ENCODE assay signal across 8 cellular contexts in genomic region chr6:11094411-11094851, GRCh38. TPM values are rescaled to one million over a fixed set of nuclear protein-coding genes. Genes with fewer than 3 reads are reported as not detected.
A peak's percentile ranks its signal among the peaks of the same experiment; 100 is the strongest.
DNase-seq lines count a peak whose midpoint lies in the region; ATAC-seq, FAIRE-seq and TF ChIP-seq lines count a peak whose summit lies in the region.

No MANE protein-coding gene starts in this region.

- H3K27me3 ChIP-seq in AG04450 (ENCODE audit: control insufficient read depth, insufficient read depth, low read length) (no peaks in the 10 kb centered on the region), esophagus squamous epithelium (no peaks in the 10 kb centered on the region), suprapubic skin (no peaks in the 10 kb centered on the region)

- H3K4me3 ChIP-seq in AG04450 (ENCODE audit: low read depth, low read length) (peak overlapping the region; percentile 99), esophagus squamous epithelium (peak overlapping the region; percentile 80 to 100 (median 92)), suprapubic skin (peak overlapping the region; percentile 97)

- intact Hi-C loops in activated CD8-positive, alpha-beta T cell treated with anti-CD3 and anti-CD28 coated beads for 36 hours (cut with micrococcal nuclease), result no loop called here
- intact Hi-C loops in esophagus squamous epithelium (cut with DNase I) (no loop called here), natural killer cell (cut with micrococcal nuclease) (loop anchor here (5.0 kb wide), 1 partner anchor 138 kb away; the partner anchor contains the start of gene NEDD9)

- H3K9me3 ChIP-seq in AG04450 (ENCODE audit: control insufficient read depth, insufficient read depth, low read length) (no peaks in the 10 kb centered on the region), esophagus squamous epithelium (no peaks in the 10 kb centered on the region), suprapubic skin (no peaks in the 10 kb centered on the region)

- H3K27me3 Mint-ChIP-seq in activated CD8-positive, alpha-beta T cell treated with anti-CD3 and anti-CD28 coated beads for 36 hours, result no peaks in the 10 kb centered on the region
- H3K27me3 Mint-ChIP-seq in natural killer cell (ENCODE audit: low read depth in 2 of 2), result no peaks in the 10 kb centered on the region

- TF ChIP-seq CTCF in AG04450 (IDR thresholded peaks at IDR 0.05; ENCODE audit: low read depth, low read length) (no peak), esophagus squamous epithelium (IDR thresholded peaks at IDR 0.05) (no peak), natural killer cell (IDR thresholded peaks at IDR 0.05) (no peak), suprapubic skin (IDR thresholded peaks at IDR 0.05) (no peak)
- TF ChIP-seq CTCF in activated CD8-positive, alpha-beta T cell treated with anti-CD3 and anti-CD28 coated beads for 36 hours (IDR thresholded peaks at IDR 0.05), result no peak

- peak; percentile 72 for FAIRE-seq in GM12891 (lab: Jason Lieb, UNC)

- H3K9me3 Mint-ChIP-seq in activated CD8-positive, alpha-beta T cell treated with anti-CD3 and anti-CD28 coated beads for 36 hours, result no peaks in the 10 kb centered on the region
- no peaks in the 10 kb centered on the region for H3K9me3 Mint-ChIP-seq in natural killer cell

- H3K36me3 ChIP-seq in esophagus squamous epithelium, result peaks cover 0 to 10% (median 0%) of the 10 kb centered on the region in 3 donors
- H3K36me3 ChIP-seq in suprapubic skin, result no peaks in the 10 kb centered on the region

- DNase-seq in AG04450 (ENCODE audit: low read depth, low spot score) (no peak), GM12891 (ENCODE audit: insufficient read length, low spot score) (peak; percentile 46), NCI-H1694 treated with DMSO at 0.1 percent for 48 hours (lab: John Stamatoyannopoulos, UW) (peak; percentile 34), esophagus squamous epithelium (lab: John Stamatoyannopoulos, UW) (no peak), natural killer cell (peak; percentile 37), suprapubic skin (ENCODE audit: low spot score in 2 of 2) (peak in 1 of 2 donors; percentile 70)
- DNase-seq in activated CD8-positive, alpha-beta T cell treated with anti-CD3 and anti-CD28 coated beads for 36 hours, result peak; percentile 71

- ATAC-seq in HG02798 (IDR thresholded peaks at IDR 0.05; ENCODE audit: poor library complexity, unreplicated experiment) (peak; percentile 39), natural killer cell (peak; percentile 14 to 28 (median 17))
- peak; percentile 28 for ATAC-seq in activated CD8-positive, alpha-beta T cell treated with anti-CD3 and anti-CD28 coated beads for 36 hours

- CTCF ChIA-PET in AG04450 (lab: Charles Lee), result interaction anchor here (0.5 to 2.8 kb wide), 9 partner anchors 12 to 402 kb away, joined by 3 to 28 read pairs (median 4); no protein-coding TSS in a partner anchor
- CTCF ChIA-PET in activated CD8-positive, alpha-beta T cell treated with anti-CD3 and anti-CD28 coated beads for 36 hours (lab: Charles Lee), result interaction anchor here (1.2 to 1.6 kb wide), 2 partner anchors 40 to 402 kb away, joined by 4 to 5 read pairs; no protein-coding TSS in a partner anchor

- 0 to 2% methylated on average over 8 to 9 of the region's 15 CpGs for WGBS in esophagus squamous epithelium, 2 donors
- 0% methylated on average over 12 of the region's 15 CpGs for WGBS in suprapubic skin

- peaks cover 25% of the 10 kb centered on the region for H3K4me1 Mint-ChIP-seq in activated CD8-positive, alpha-beta T cell treated with anti-CD3 and anti-CD28 coated beads for 36 hours (ENCODE audit: low read depth)
- H3K4me1 Mint-ChIP-seq in natural killer cell, result peaks cover 24 to 29% of the 10 kb centered on the region in 2 donors

- POLR2A ChIA-PET in AG04450 (lab: Yijun Ruan, JAX), result interaction anchor here (0.7 kb wide), 1 partner anchor 1982 kb away, joined by 4 read pairs; no protein-coding TSS in a partner anchor
- POLR2A ChIA-PET in activated CD8-positive, alpha-beta T cell treated with anti-CD3 and anti-CD28 coated beads for 36 hours (lab: Charles Lee), result no interaction called here

- H3K36me3 Mint-ChIP-seq in activated CD8-positive, alpha-beta T cell treated with anti-CD3 and anti-CD28 coated beads for 36 hours (ENCODE audit: low read depth), result peaks cover 7% of the 10 kb centered on the region
- H3K36me3 Mint-ChIP-seq in natural killer cell, result no peaks in the 10 kb centered on the region

- H3K27ac Mint-ChIP-seq in activated CD8-positive, alpha-beta T cell treated with anti-CD3 and anti-CD28 coated beads for 36 hours, result peak overlapping the region; percentile 95
- peak overlapping the region; percentile 94 to 96 for H3K27ac Mint-ChIP-seq in natural killer cell

- H3K27ac ChIP-seq in AG04450 (ENCODE audit: low read depth, low read length) (peak overlapping the region; percentile 75), esophagus squamous epithelium (peak overlapping the region; percentile 97 to 100 (median 99)), suprapubic skin (peak overlapping the region; percentile 98)

- TF ChIP-seq POLR2A in GM12891 (IDR thresholded peaks at IDR 0.05; ENCODE audit: low read depth, low read length), result peak; percentile 42; the same call in 1 of the 2 replicates
- no peak for TF ChIP-seq POLR2A in esophagus squamous epithelium (IDR thresholded peaks at IDR 0.05)
- TF ChIP-seq POLR2A in suprapubic skin (IDR thresholded peaks at IDR 0.05), result no peak

- H3K4me1 ChIP-seq in esophagus squamous epithelium (peaks cover 5 to 30% (median 15%) of the 10 kb centered on the region in 3 donors), suprapubic skin (peaks cover 29% of the 10 kb centered on the region)

- no peak for TF ChIP-seq EP300 in suprapubic skin (IDR thresholded peaks at IDR 0.05)

- H3K4me3 Mint-ChIP-seq in activated CD8-positive, alpha-beta T cell treated with anti-CD3 and anti-CD28 coated beads for 36 hours, result peak overlapping the region; percentile 89
- H3K4me3 Mint-ChIP-seq in natural killer cell, result peak overlapping the region; percentile 99

TF ChIP-seq in GM12891, 5 proteins besides CTCF, POLR2A, EP300 and RAD21:
- TF ChIP-seq POU2F2 (IDR thresholded peaks at IDR 0.05; ENCODE audit: low read depth, low read length) (no peak), TAF1 (IDR thresholded peaks at IDR 0.05; ENCODE audit: low read depth, low read length) (peak; percentile 34; the same call in 1 of the 2 replicates), PAX5 (IDR thresholded peaks at IDR 0.05; ENCODE audit: insufficient read depth, low read length, severe bottlenecking) (no peak)

RNA-seq across cellular contexts. Expression of gene SMIM13, which starts 0.8 kb away (rescaled TPM):
- 8.0 and 9.0 TPM in 2 replicates for polyA plus RNA-seq in AG04450 (2011; rRNA removed)
- polyA minus RNA-seq in AG04450 (2011; rRNA and poly(A)+ RNA removed), result 4.3 and 8.5 TPM in 2 replicates
- 2.8 TPM for polyA plus RNA-seq in GM12891 (2012; ENCODE audit: low read depth, missing spikeins)
- total RNA-seq in activated CD8-positive, alpha-beta T cell treated with anti-CD3 and anti-CD28 coated beads for 36 hours, result 1 to 10 TPM; 7.5 to 7.7 TPM
- 1 to 10 TPM; 3.8 to 7.4 (median 6.3) TPM for total RNA-seq in esophagus squamous epithelium
- total RNA-seq in natural killer cell, result 10 to 100 TPM in 1 of 3 donors, 1 to 10 TPM in 2; 5.3 to 10.3 (median 9.8) TPM
- 10 to 100 TPM in 3 of 4 donors, 1 to 10 TPM in 1; 9.3 to 15.6 (median 10.7) TPM for total RNA-seq in suprapubic skin

RNA-seq across cellular contexts. Expression of gene ERVFRD-1, which starts 17.1 kb away (rescaled TPM):
- not detected in 2 replicates for polyA plus RNA-seq in AG04450 (2011; rRNA removed)
- not detected in 2 replicates for polyA minus RNA-seq in AG04450 (2011; rRNA and poly(A)+ RNA removed)
- 0.06 TPM for polyA plus RNA-seq in GM12891 (2012; ENCODE audit: low read depth, missing spikeins)
- total RNA-seq in activated CD8-positive, alpha-beta T cell treated with anti-CD3 and anti-CD28 coated beads for 36 hours, result not detected
- total RNA-seq in esophagus squamous epithelium, result under 1 TPM in 1 of 4 donors, not detected in 3; 0.76 TPM
- total RNA-seq in natural killer cell, result not detected
- not detected for total RNA-seq in suprapubic skin

RNA-seq across cellular contexts. Expression of gene ELOVL2, which starts 50.3 kb away (rescaled TPM):
- 2.4 and 2.9 TPM in 2 replicates for polyA plus RNA-seq in AG04450 (2011; rRNA removed)
- polyA minus RNA-seq in AG04450 (2011; rRNA and poly(A)+ RNA removed), result 1.3 and 1.6 TPM in 2 replicates
- polyA plus RNA-seq in GM12891 (2012; ENCODE audit: low read depth, missing spikeins), result not detected
- not detected for total RNA-seq in activated CD8-positive, alpha-beta T cell treated with anti-CD3 and anti-CD28 coated beads for 36 hours
- total RNA-seq in esophagus squamous epithelium (under 1 TPM in 3 of 4 donors, not detected in 1; 0.06 to 0.38 (median 0.18) TPM), natural killer cell (not detected), suprapubic skin (under 1 TPM in 3 of 4 donors, not detected in 1; 0.17 to 0.19 (median 0.18) TPM)

Comparison
In these comparisons a context has a peak if more than half of its experiments do, and no peak if none do; other contexts are left out.
1. DNase-seq: peak in GM12891 (single experiment), NCI-H1694 treated with DMSO at 0.1 percent for 48 hours (single experiment), activated CD8-positive, alpha-beta T cell treated with anti-CD3 and anti-CD28 coated beads for 36 hours (single experiment) and natural killer cell (single experiment); none in AG04450 (single experiment) and esophagus squamous epithelium (single experiment).
2. Peak in every context shown above with its lines, with median percentiles within 50 percentile points of each other: H3K27ac ChIP-seq, H3K4me3 ChIP-seq and ATAC-seq.